In the genomic region with DNA sequence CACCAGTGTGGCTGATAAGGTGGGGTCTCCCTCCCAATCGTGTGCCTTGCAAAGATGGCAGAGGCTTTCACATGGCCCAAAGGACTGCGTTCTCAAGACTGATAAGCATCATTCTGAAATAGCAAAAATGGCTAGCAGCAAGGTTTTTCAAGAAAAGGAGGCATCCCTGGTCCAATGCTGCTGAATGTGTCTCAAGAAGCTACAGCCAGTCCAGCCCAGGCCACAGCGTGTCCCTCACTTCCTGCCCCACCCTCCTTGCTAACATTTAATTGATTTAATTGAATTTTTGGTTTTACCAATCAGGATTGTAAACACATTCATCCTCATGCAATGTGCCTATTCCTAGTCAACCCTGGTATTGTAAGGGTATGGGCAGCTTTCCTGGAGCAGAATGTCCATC, we compare ENCODE assay signal across 1 cellular context.
TF ChIP-seq lines count a peak whose summit lies in the region.

No MANE protein-coding gene starts in this region.

TF ChIP-seq in HepG2, 621 proteins besides CTCF, POLR2A, EP300 and RAD21:
- TF ChIP-seq ZNF670 (CRISPR knock-in tag; IDR thresholded peaks at IDR 0.05; ENCODE audit: borderline replicate concordance) (no peak), FOXK2 (IDR thresholded peaks at IDR 0.05) (no peak), ZBTB21 (CRISPR knock-in tag; IDR thresholded peaks at IDR 0.05) (no peak)
